In the genomic region with DNA sequence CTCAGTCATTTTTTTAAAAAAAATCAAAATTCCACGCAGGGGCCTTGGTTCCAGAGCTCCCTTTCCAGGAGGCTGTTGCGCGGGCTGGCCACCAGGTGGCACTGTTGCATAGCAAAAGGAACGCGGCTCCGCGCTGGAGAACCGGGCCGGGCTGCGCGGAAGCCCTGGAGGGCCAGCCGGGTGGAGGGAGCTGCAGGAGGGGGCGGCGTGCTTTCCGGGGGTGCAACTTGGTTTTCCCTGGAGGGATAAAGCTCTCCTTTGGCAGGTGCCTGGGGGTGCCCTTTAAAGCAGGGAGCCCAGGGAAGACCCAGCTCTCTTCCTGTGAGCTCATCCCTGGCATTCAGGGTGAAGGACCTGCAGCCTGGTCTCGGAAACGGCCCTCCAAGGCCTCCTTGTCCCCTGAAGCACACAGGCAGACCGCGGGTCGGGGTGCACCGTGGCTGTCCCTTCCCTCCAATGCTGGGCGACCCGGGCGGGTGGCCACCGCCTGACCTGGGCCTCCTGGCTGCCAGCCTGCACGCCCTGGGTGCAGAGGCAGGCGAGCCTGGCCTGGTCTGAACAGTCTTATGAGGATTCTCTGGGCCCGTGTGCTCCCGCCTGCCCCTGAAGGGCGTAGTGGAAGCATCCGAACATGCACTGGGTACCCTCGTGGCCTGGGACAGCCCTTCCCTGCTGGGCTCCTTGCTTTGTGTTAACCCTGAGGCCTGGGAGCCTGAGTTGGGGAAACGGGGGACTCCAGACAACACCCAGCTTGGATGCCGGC, we compare ENCODE assay signal across 1 cellular context.
TF ChIP-seq lines count a peak whose summit lies in the region.

No MANE protein-coding gene starts in this region.

TF ChIP-seq in HepG2, 621 proteins besides CTCF, POLR2A, EP300 and RAD21 (continued from another document and continues in another):
- TF ChIP-seq, protein P1, sequence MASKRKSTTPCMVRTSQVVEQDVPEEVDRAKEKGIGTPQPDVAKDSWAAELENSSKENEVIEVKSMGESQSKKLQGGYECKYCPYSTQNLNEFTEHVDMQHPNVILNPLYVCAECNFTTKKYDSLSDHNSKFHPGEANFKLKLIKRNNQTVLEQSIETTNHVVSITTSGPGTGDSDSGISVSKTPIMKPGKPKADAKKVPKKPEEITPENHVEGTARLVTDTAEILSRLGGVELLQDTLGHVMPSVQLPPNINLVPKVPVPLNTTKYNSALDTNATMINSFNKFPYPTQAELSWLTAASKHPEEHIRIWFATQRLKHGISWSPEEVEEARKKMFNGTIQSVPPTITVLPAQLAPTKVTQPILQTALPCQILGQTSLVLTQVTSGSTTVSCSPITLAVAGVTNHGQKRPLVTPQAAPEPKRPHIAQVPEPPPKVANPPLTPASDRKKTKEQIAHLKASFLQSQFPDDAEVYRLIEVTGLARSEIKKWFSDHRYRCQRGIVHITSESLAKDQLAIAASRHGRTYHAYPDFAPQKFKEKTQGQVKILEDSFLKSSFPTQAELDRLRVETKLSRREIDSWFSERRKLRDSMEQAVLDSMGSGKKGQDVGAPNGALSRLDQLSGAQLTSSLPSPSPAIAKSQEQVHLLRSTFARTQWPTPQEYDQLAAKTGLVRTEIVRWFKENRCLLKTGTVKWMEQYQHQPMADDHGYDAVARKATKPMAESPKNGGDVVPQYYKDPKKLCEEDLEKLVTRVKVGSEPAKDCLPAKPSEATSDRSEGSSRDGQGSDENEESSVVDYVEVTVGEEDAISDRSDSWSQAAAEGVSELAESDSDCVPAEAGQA (IDR thresholded peaks at IDR 0.05; ENCODE audit: low read depth): no peak
- TF ChIP-seq, protein P1 (CRISPR knock-in tag; IDR thresholded peaks at IDR 0.05; ENCODE audit: borderline replicate concordance): no peak
- TF ChIP-seq LCORL (IDR thresholded peaks at IDR 0.05): no peak
- peak; percentile 49; the same call in 1 of the 2 replicates for TF ChIP-seq LCORL (CRISPR knock-in tag; IDR thresholded peaks at IDR 0.05)
- TF ChIP-seq PHF21A (CRISPR knock-in tag; IDR thresholded peaks at IDR 0.05): 0 out of 2 replicates have a peak, but pooled peaks have one; percentile 22
- TF ChIP-seq, protein P2, sequence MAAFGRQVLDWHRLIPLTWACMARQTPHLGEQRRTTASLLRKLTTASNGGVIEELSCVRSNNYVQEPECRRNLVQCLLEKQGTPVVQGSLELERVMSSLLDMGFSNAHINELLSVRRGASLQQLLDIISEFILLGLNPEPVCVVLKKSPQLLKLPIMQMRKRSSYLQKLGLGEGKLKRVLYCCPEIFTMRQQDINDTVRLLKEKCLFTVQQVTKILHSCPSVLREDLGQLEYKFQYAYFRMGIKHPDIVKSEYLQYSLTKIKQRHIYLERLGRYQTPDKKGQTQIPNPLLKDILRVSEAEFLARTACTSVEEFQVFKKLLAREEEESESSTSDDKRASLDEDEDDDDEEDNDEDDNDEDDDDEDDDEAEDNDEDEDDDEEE (CRISPR knock-in tag; IDR thresholded peaks at IDR 0.05): no peak
- TF ChIP-seq, protein P3, sequence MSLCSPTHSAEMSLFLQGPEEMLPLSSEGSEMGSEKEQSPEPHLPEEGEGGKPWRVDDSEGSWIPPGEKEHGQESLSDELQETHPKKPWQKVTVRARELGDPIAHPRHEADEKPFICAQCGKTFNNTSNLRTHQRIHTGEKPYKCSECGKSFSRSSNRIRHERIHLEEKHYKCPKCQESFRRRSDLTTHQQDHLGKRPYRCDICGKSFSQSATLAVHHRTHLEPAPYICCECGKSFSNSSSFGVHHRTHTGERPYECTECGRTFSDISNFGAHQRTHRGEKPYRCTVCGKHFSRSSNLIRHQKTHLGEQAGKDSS (CRISPR knock-in tag; IDR thresholded peaks at IDR 0.05; ENCODE audit: borderline replicate concordance, low read depth): no peak; the same call in 1 of the 2 replicates
- TF ChIP-seq, protein P4, sequence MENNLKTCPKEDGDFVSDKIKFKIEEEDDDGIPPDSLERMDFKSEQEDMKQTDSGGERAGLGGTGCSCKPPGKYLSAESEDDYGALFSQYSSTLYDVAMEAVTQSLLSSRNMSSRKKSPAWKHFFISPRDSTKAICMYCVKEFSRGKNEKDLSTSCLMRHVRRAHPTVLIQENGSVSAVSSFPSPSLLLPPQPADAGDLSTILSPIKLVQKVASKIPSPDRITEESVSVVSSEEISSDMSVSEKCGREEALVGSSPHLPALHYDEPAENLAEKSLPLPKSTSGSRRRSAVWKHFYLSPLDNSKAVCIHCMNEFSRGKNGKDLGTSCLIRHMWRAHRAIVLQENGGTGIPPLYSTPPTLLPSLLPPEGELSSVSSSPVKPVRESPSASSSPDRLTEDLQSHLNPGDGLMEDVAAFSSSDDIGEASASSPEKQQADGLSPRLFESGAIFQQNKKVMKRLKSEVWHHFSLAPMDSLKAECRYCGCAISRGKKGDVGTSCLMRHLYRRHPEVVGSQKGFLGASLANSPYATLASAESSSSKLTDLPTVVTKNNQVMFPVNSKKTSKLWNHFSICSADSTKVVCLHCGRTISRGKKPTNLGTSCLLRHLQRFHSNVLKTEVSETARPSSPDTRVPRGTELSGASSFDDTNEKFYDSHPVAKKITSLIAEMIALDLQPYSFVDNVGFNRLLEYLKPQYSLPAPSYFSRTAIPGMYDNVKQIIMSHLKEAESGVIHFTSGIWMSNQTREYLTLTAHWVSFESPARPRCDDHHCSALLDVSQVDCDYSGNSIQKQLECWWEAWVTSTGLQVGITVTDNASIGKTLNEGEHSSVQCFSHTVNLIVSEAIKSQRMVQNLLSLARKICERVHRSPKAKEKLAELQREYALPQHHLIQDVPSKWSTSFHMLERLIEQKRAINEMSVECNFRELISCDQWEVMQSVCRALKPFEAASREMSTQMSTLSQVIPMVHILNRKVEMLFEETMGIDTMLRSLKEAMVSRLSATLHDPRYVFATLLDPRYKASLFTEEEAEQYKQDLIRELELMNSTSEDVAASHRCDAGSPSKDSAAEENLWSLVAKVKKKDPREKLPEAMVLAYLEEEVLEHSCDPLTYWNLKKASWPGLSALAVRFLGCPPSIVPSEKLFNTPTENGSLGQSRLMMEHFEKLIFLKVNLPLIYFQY (CRISPR knock-in tag; IDR thresholded peaks at IDR 0.05; ENCODE audit: borderline replicate concordance): peak; percentile 99
- TF ChIP-seq ZNF180 (CRISPR knock-in tag; IDR thresholded peaks at IDR 0.05; ENCODE audit: borderline replicate concordance, low read depth): no peak
- TF ChIP-seq ZBTB7B (CRISPR knock-in tag; IDR thresholded peaks at IDR 0.05): peak; percentile 76; the same call in 1 of the 2 replicates
- no peak for TF ChIP-seq DNMT1 (CRISPR knock-in tag; IDR thresholded peaks at IDR 0.05)
- no peak for TF ChIP-seq MIER2 (CRISPR knock-in tag; IDR thresholded peaks at IDR 0.05)
- 0 out of 2 replicates have a peak, but pooled peaks have one; percentile 18 for TF ChIP-seq REPIN1 (CRISPR knock-in tag; IDR thresholded peaks at IDR 0.05; ENCODE audit: borderline replicate concordance, low read depth)
- peak; percentile 79; the same call in 1 of the 2 replicates for TF ChIP-seq ZNF83 (CRISPR knock-in tag; IDR thresholded peaks at IDR 0.05; ENCODE audit: borderline replicate concordance)
- TF ChIP-seq, protein P5, sequence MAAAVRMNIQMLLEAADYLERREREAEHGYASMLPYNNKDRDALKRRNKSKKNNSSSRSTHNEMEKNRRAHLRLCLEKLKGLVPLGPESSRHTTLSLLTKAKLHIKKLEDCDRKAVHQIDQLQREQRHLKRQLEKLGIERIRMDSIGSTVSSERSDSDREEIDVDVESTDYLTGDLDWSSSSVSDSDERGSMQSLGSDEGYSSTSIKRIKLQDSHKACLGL (CRISPR knock-in tag; IDR thresholded peaks at IDR 0.05): peak; percentile 9; the same call in 1 of the 2 replicates
- TF ChIP-seq KLF11 (CRISPR knock-in tag; IDR thresholded peaks at IDR 0.05): peak; percentile 83
- TF ChIP-seq, protein P6, sequence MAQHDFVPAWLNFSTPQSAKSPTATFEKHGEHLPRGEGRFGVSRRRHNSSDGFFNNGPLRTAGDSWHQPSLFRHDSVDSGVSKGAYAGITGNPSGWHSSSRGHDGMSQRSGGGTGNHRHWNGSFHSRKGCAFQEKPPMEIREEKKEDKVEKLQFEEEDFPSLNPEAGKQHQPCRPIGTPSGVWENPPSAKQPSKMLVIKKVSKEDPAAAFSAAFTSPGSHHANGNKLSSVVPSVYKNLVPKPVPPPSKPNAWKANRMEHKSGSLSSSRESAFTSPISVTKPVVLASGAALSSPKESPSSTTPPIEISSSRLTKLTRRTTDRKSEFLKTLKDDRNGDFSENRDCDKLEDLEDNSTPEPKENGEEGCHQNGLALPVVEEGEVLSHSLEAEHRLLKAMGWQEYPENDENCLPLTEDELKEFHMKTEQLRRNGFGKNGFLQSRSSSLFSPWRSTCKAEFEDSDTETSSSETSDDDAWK (CRISPR knock-in tag; IDR thresholded peaks at IDR 0.05): no peak
- peak; percentile 68; the same call in 1 of the 2 replicates for TF ChIP-seq GABPB1 (CRISPR knock-in tag; IDR thresholded peaks at IDR 0.05)
- TF ChIP-seq, protein P7, sequence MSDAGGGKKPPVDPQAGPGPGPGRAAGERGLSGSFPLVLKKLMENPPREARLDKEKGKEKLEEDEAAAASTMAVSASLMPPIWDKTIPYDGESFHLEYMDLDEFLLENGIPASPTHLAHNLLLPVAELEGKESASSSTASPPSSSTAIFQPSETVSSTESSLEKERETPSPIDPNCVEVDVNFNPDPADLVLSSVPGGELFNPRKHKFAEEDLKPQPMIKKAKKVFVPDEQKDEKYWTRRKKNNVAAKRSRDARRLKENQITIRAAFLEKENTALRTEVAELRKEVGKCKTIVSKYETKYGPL (CRISPR knock-in tag; IDR thresholded peaks at IDR 0.05): no peak
- TF ChIP-seq TP53 (CRISPR knock-in tag; conservative IDR thresholded peaks at IDR 0.05): no peak
- peak; percentile 46 for TF ChIP-seq NRL (CRISPR knock-in tag; IDR thresholded peaks at IDR 0.05; ENCODE audit: borderline replicate concordance)
- TF ChIP-seq ZNF550 (CRISPR knock-in tag; IDR thresholded peaks at IDR 0.05; ENCODE audit: borderline replicate concordance): no peak
- peak; percentile 61; the same call in 1 of the 2 replicates for TF ChIP-seq STAT6 (CRISPR knock-in tag; IDR thresholded peaks at IDR 0.05; ENCODE audit: borderline replicate concordance)
- peak; percentile 48; the same call in 1 of the 2 replicates for TF ChIP-seq TRAFD1 (CRISPR knock-in tag; IDR thresholded peaks at IDR 0.05; ENCODE audit: borderline replicate concordance)
- TF ChIP-seq BORCS8-MEF2B (CRISPR knock-in tag; IDR thresholded peaks at IDR 0.05): peak; percentile 55; the same call in 1 of the 2 replicates
- peak; percentile 16; the same call in 1 of the 2 replicates for TF ChIP-seq PITX1 (CRISPR knock-in tag; IDR thresholded peaks at IDR 0.05)
- TF ChIP-seq IRF9 (CRISPR knock-in tag; IDR thresholded peaks at IDR 0.05; ENCODE audit: borderline replicate concordance): peak; percentile 37
